8 cellular contexts compared by ENCODE assay signal in genomic region chr22:23263651-23264555, GRCh38.
DNase-seq lines count a peak whose midpoint lies in the region; ATAC-seq and TF ChIP-seq lines count a peak whose summit lies in the region.

No MANE protein-coding gene starts in this region.

- no peaks in the 10 kb centered on the region for H3K9me3 ChIP-seq in CD8-positive, alpha-beta T cell (ENCODE audit: low read length)
- no peaks in the 10 kb centered on the region for H3K9me3 ChIP-seq in ascending aorta

- peak overlapping the region; percentile 87 for H3K27ac Mint-ChIP-seq in CD8-positive, alpha-beta T cell
- peak overlapping the region; percentile 52 for H3K27ac Mint-ChIP-seq in T-helper 2 cell treated with Interferon-gamma antibody and Interleukin-4, amounts not matched to agents 5 μg/mL and 100 μg/mL, for 36 hours

- peaks cover 32% of the 10 kb centered on the region for H3K36me3 ChIP-seq in CD8-positive, alpha-beta T cell (ENCODE audit: insufficient read depth, low read length)
- H3K36me3 ChIP-seq in ascending aorta = peaks cover 33 to 58% of the 10 kb centered on the region in 2 donors

- DNase-seq in CD8-positive, alpha-beta T cell = peak; percentile 30 to 79 (median 61)
- DNase-seq in T-helper 2 cell treated with Interferon-gamma antibody and Interleukin-4, amounts not matched to agents 5 μg/mL and 100 μg/mL, for 36 hours (ENCODE audit: low spot score) = peak; percentile 24
- no peak for DNase-seq in ascending aorta (ENCODE audit: low spot score in 2 of 2)
- peak; percentile 56 for DNase-seq in renal cortical epithelial cell (ENCODE audit: low read depth)
- no peak for DNase-seq in AML-193 (lab: John Stamatoyannopoulos, UW)
- no peak for DNase-seq in COLO668 (lab: John Stamatoyannopoulos, UW; ENCODE audit: unreplicated experiment)
- DNase-seq in UCSD-AML1 (lab: John Stamatoyannopoulos, UW; ENCODE audit: unreplicated experiment) = no peak

- POLR2A ChIA-PET in CD8-positive, alpha-beta T cell (lab: Charles Lee) = interaction anchor here (0.5 kb wide), 1 partner anchor 69 kb away, joined by 3 read pairs; no protein-coding TSS in a partner anchor

- peak; percentile 90 for ATAC-seq in CD8-positive, alpha-beta T cell
- ATAC-seq in GM18519 (IDR thresholded peaks at IDR 0.05; ENCODE audit: low FRiP score, unreplicated experiment) = no peak

- CTCF ChIA-PET in CD8-positive, alpha-beta T cell (lab: Charles Lee) = no interaction called here

- H3K9me3 Mint-ChIP-seq in CD8-positive, alpha-beta T cell = no peaks in the 10 kb centered on the region
- no peaks in the 10 kb centered on the region for H3K9me3 Mint-ChIP-seq in T-helper 2 cell treated with Interferon-gamma antibody and Interleukin-4, amounts not matched to agents 5 μg/mL and 100 μg/mL, for 36 hours

- TF ChIP-seq CTCF in CD8-positive, alpha-beta T cell (IDR thresholded peaks at IDR 0.05) = no peak
- no peak for TF ChIP-seq CTCF in ascending aorta (IDR thresholded peaks at IDR 0.05)

- H3K27me3 Mint-ChIP-seq in CD8-positive, alpha-beta T cell (ENCODE audit: low read depth) = no peaks in the 10 kb centered on the region
- no peaks in the 10 kb centered on the region for H3K27me3 Mint-ChIP-seq in T-helper 2 cell treated with Interferon-gamma antibody and Interleukin-4, amounts not matched to agents 5 μg/mL and 100 μg/mL, for 36 hours (ENCODE audit: low read depth)

- H3K27ac ChIP-seq in CD8-positive, alpha-beta T cell (ENCODE audit: low read depth, low read length) = peak overlapping the region; percentile 49
- H3K27ac ChIP-seq in ascending aorta = peak overlapping the region; percentile 65 to 78

- H3K4me3 Mint-ChIP-seq in CD8-positive, alpha-beta T cell = no peak overlapping the region
- H3K4me3 Mint-ChIP-seq in T-helper 2 cell treated with Interferon-gamma antibody and Interleukin-4, amounts not matched to agents 5 μg/mL and 100 μg/mL, for 36 hours = no peak overlapping the region

- no peak overlapping the region for H3K4me3 ChIP-seq in CD8-positive, alpha-beta T cell (ENCODE audit: low read depth, low read length)
- H3K4me3 ChIP-seq in ascending aorta = no peak overlapping the region

- peaks cover 67% of the 10 kb centered on the region for H3K36me3 Mint-ChIP-seq in CD8-positive, alpha-beta T cell
- peaks cover 11% of the 10 kb centered on the region for H3K36me3 Mint-ChIP-seq in T-helper 2 cell treated with Interferon-gamma antibody and Interleukin-4, amounts not matched to agents 5 μg/mL and 100 μg/mL, for 36 hours (ENCODE audit: low read depth)

- H3K4me1 Mint-ChIP-seq in CD8-positive, alpha-beta T cell (ENCODE audit: low read depth) = peaks cover 6% of the 10 kb centered on the region
- H3K4me1 Mint-ChIP-seq in T-helper 2 cell treated with Interferon-gamma antibody and Interleukin-4, amounts not matched to agents 5 μg/mL and 100 μg/mL, for 36 hours (ENCODE audit: low read depth) = peaks cover 3% of the 10 kb centered on the region

- peaks cover 5% of the 10 kb centered on the region for H3K4me1 ChIP-seq in CD8-positive, alpha-beta T cell (ENCODE audit: insufficient read depth, low read length)
- H3K4me1 ChIP-seq in ascending aorta = peaks cover 0 to 19% of the 10 kb centered on the region in 2 donors

- intact Hi-C loops in CD8-positive, alpha-beta T cell (cut with DNase I, micrococcal nuclease) = loop anchor here in 1 of 2 experiments (5.0 to 10.0 kb wide), 2 partner anchors 49 to 82 kb away; partner anchors contain the start of gene BCR
- intact Hi-C loops in ascending aorta (cut with DNase I) = loop anchor here (2.0 kb wide), 1 partner anchor 15 kb away; no protein-coding TSS in a partner anchor

- no peaks in the 10 kb centered on the region for H3K27me3 ChIP-seq in CD8-positive, alpha-beta T cell (ENCODE audit: insufficient read depth, low read length)
- H3K27me3 ChIP-seq in ascending aorta = no peaks in the 10 kb centered on the region

Comparison
In these comparisons a context has a peak if more than half of its experiments do, and no peak if none do; other contexts are left out.
1. DNase-seq: peak in CD8-positive, alpha-beta T cell (7 of 7), T-helper 2 cell treated with Interferon-gamma antibody and Interleukin-4, amounts not matched to agents 5 μg/mL and 100 μg/mL, for 36 hours (single experiment) and renal cortical epithelial cell (single experiment); none in ascending aorta (0 of 2), AML-193 (0 of 2), COLO668 (single experiment) and UCSD-AML1 (single experiment).